Comparison of ENCODE assay signal across 27 cellular contexts in genomic region chr11:17914957-17915356, GRCh38.
"Had no signal": no experiment of that assay in that cellular context is flagged by ENCODE, and none has a peak within 500 bp of the region (broad histone marks: within the 10 kb centered on the region; RNA-seq: fewer than 3 reads in every experiment).

No MANE protein-coding gene starts in this region.

- DNase-seq: naive thymus-derived CD8-positive, alpha-beta T cell; nephron progenitor cell; nucleus accumbens; pancreas; retina; spleen; stimulated activated CD4-positive, alpha-beta T cell treated with anti-CD3 and anti-CD28 coated beads, Interleukin-12 subunit alpha, Interleukin-12 subunit beta, amount 100 ng/mL, for 4 hours; stimulated activated CD4-positive, alpha-beta T cell treated with anti-CD3 and anti-CD28 coated beads, Interleukin-4, amount 100 ng/mL, for 1 hour; stimulated activated CD4-positive, alpha-beta T cell treated with anti-CD3 and anti-CD28 coated beads, Interleukin-4, amount 100 ng/mL, for 4 hours; stimulated activated CD8-positive, alpha-beta memory T cell treated with anti-CD3 and anti-CD28 coated beads, Interleukin-4, amount 100 ng/mL, for 48 hours; stimulated activated naive CD4-positive, alpha-beta T cell; stimulated activated naive CD8-positive, alpha-beta T cell treated with anti-CD3 and anti-CD28 coated beads, Interleukin-15, Interleukin-2, amounts not matched to agents 100 U/mL and 50 U/mL, for 24 hours; substantia nigra; testis; tibial artery; transverse colon; upper lobe of right lung; uterus had no signal

- H3K27me3 ChIP-seq: neutrophil, pancreas, right atrium auricular region, spleen, suprapubic skin, testis, tibial artery, transverse colon, upper lobe of right lung, uterus had no signal

- H3K4me2 ChIP-seq: smooth muscle cell had no signal

- H3K36me3 ChIP-seq: neutrophil, pancreas, prostate gland, right atrium auricular region, transverse colon, uterus had no signal

- H3K4me1 ChIP-seq: pancreas, prostate gland, right atrium auricular region, spleen, suprapubic skin, testis, tibial artery, transverse colon, upper lobe of right lung, uterus had no signal

- ATAC-seq: naive thymus-derived CD8-positive, alpha-beta T cell; natural killer cell treated with Interleukin-12 subunit alpha and Interleukin-12 subunit beta and Interleukin-15 and Interleukin-18, amount 100 ng/mL, for 72 hours; sciatic nerve; stimulated activated memory B cell treated with anti-CD40 and anti-IgM and Interleukin-4, amounts not matched to agents 10 μg/mL and 1 μg/mL and 100 μg/mL, for 72 hours; upper lobe of right lung had no signal

- H3K4me3 ChIP-seq: pancreas, prostate gland, right atrium auricular region, skin epidermis, smooth muscle cell, spleen, suprapubic skin, testis, tibial artery, transverse colon, upper lobe of right lung, uterus had no signal

- H3K27ac ChIP-seq: neutrophil, pancreas, prostate gland, right atrium auricular region, skin epidermis, spleen, suprapubic skin, testis, tibial artery, transverse colon, upper lobe of right lung, uterus had no signal

- FAIRE-seq: pancreas had no signal

- H3K9me3 ChIP-seq: neutrophil, pancreas, prostate gland, right atrium auricular region, spleen, suprapubic skin, testis, tibial artery, transverse colon, upper lobe of right lung, uterus had no signal
